In the genomic region with DNA sequence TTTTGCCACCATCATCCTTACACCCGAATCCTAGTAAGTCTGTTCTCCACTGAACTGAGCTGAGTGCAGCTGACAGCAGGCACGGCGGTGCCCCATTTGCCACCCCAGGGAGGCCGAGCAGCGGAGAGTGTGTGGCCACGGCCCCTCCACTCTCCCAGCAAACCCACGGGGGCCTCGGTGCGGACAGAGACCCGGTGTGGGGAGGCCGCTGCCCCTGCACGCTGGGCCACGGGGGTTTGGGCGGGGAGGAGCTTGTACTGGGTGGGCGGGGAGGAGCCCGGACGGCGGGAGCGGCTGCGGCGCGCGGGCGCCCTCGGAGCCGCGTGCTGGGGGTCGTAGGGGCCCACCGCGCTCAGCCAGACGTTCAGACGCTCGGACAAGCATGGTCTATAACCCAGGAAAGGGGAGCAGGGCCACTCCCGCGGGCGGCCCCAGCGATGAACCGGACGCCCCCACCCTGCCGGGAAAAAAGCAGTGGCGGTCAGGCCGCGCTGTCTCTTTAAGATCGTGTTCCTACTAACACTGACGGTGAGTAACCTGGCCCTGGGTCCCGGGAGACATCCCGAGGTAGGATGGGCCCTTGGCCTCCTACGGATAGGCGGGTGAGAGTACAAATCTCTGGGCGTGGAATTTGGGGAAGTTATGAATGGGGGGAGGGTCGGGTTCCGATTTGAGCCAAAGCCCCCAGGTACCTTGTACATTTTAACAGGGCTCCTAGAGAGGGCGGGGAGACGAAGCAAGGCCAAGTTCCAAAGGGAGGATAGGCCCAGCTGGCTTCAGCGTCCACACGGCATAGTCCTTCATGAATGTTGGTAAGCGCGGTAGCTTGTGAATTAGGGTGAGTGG, we compare ENCODE assay signal across 8 cellular contexts. TPM values are rescaled to one million over a fixed set of nuclear protein-coding genes. Genes with fewer than 3 reads are reported as not detected.
DNase-seq lines count a peak whose midpoint lies in the region; ATAC-seq and TF ChIP-seq lines count a peak whose summit lies in the region.

A gene with protein sequence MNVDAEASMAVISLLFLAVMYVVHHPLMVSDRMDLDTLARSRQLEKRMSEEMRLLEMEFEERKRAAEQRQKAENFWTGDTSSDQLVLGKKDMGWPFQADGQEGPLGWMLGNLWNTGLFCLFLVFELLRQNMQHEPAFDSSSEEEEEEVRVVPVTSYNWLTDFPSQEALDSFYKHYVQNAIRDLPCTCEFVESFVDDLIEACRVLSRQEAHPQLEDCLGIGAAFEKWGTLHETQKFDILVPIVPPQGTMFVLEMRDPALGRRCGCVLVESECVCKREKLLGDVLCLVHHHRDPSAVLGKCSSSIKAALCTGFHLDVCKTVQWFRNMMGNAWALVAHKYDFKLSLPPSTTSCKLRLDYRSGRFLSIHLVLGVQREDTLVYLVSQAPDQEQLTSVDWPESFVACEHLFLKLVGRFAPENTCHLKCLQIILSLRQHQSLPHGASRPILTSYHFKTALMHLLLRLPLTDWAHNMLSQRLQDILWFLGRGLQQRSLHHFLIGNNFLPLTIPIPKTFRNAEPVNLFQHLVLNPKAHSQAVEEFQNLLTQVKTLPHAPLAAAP (plus strand): TSS at position 280 of the 846 bp plus-strand sequence. CDS start 523 bp downstream, at position 803.

- CTCF ChIA-PET in AG04450 (lab: Charles Lee): interaction anchor here (0.7 kb wide), 1 partner anchor 58 kb away, joined by 3 read pairs; no protein-coding TSS in a partner anchor

- in situ Hi-C loops in GM18951 (cut with MboI; ENCODE audit: low sequenced_read_pairs, unreplicated experiment): no loop called here

- H3K4me3 Mint-ChIP-seq in T-helper 17 cell (peak within 1 kb of the TSS; percentile 96), type B pancreatic cell (peak within 1 kb of the TSS; percentile 94)

- H3K4me3 ChIP-seq in AG04450 (ENCODE audit: low read depth, low read length) (peak within 1 kb of the TSS; percentile 59), mucosa of stomach (ENCODE audit: low read length) (no peak within 1 kb of the TSS)

- H3K27me3 Mint-ChIP-seq in T-helper 17 cell: no peaks in the 10 kb centered on the region
- peaks cover 44% of the 10 kb centered on the region for H3K27me3 Mint-ChIP-seq in type B pancreatic cell

- H3K36me3 Mint-ChIP-seq in T-helper 17 cell (ENCODE audit: low read depth) (peaks cover 5% of the 10 kb centered on the region), type B pancreatic cell (peaks cover 11% of the 10 kb centered on the region)

- TF ChIP-seq CTCF in AG04450 (IDR thresholded peaks at IDR 0.05; ENCODE audit: low read depth, low read length) (no peak), type B pancreatic cell (conservative IDR thresholded peaks at IDR 0.05) (no peak)

- no peak for DNase-seq in AG04450 (ENCODE audit: low read depth, low spot score)
- DNase-seq in T-helper 17 cell: peak in 2 of 3 donors; percentile 30 to 39
- peak; percentile 57 for DNase-seq in ecto neural progenitor cell (ENCODE audit: low spot score)
- no peak for DNase-seq in type B pancreatic cell (ENCODE audit: extremely low spot score, unreplicated experiment)
- DNase-seq in NCI-H187 (lab: John Stamatoyannopoulos, UW): no peak
- DNase-seq in middle frontal gyrus (ENCODE audit: extremely low spot score, low spot score): no peak

- H3K4me1 Mint-ChIP-seq in T-helper 17 cell: peaks cover 41% of the 10 kb centered on the region
- peaks cover 15% of the 10 kb centered on the region for H3K4me1 Mint-ChIP-seq in type B pancreatic cell (ENCODE audit: unreplicated experiment)

- H3K27ac Mint-ChIP-seq in T-helper 17 cell: peak within 1 kb of the TSS; percentile 90
- peak within 1 kb of the TSS; percentile 70 for H3K27ac Mint-ChIP-seq in type B pancreatic cell

- H3K9me3 ChIP-seq in AG04450 (ENCODE audit: control insufficient read depth, insufficient read depth, low read length): no peaks in the 10 kb centered on the region; the same call in 1 of the 2 replicates
- H3K9me3 ChIP-seq in T-helper 17 cell (ENCODE audit: control insufficient read depth, low read length, poor library complexity, severe bottlenecking): no peaks in the 10 kb centered on the region
- no peaks in the 10 kb centered on the region for H3K9me3 ChIP-seq in mucosa of stomach (ENCODE audit: control insufficient read depth, low read length)

- POLR2A ChIA-PET in AG04450 (lab: Yijun Ruan, JAX): interaction anchor here (0.5 to 1.0 kb wide), 2 partner anchors 20 to 51 kb away, joined by 3 to 7 read pairs; partner anchors contain the start of gene SNRNP200

- no peaks in the 10 kb centered on the region for H3K9me3 Mint-ChIP-seq in type B pancreatic cell

- H3K27me3 ChIP-seq in AG04450 (ENCODE audit: control insufficient read depth, insufficient read depth, low read length) (peaks cover 7% of the 10 kb centered on the region), mucosa of stomach (ENCODE audit: control insufficient read depth, insufficient read depth, low read length) (peaks cover 55% of the 10 kb centered on the region)

- ATAC-seq in T-helper 17 cell: peak; percentile 17

- H3K36me3 ChIP-seq in mucosa of stomach (ENCODE audit: control insufficient read depth, insufficient read depth, low read length): no peaks in the 10 kb centered on the region

- H3K4me1 ChIP-seq in mucosa of stomach (ENCODE audit: control insufficient read depth, insufficient read depth, low read length): peaks cover 14% of the 10 kb centered on the region

- H3K9ac ChIP-seq in mucosa of stomach (ENCODE audit: low read length): peak within 1 kb of the TSS; percentile 60

- TF ChIP-seq POLR2A in GM18951 (IDR thresholded peaks at IDR 0.05; ENCODE audit: extremely low read depth, insufficient read depth, insufficient read length): peak; percentile 55

- no peak within 1 kb of the TSS for H3K27ac ChIP-seq in AG04450 (ENCODE audit: low read depth, low read length)

RNA-seq across cellular contexts. Expression of the gene that starts here (rescaled TPM):
- polyA plus RNA-seq in AG04450 (2011; rRNA removed): 3.4 and 3.7 TPM in 2 replicates
- 3.4 and 5.1 TPM in 2 replicates for polyA minus RNA-seq in AG04450 (2011; rRNA and poly(A)+ RNA removed)
- total RNA-seq in T-helper 17 cell (1 to 10 TPM; 6.6 to 9.9 TPM), type B pancreatic cell (ENCODE audit: low replicate concordance) (3.5 and 11.6 TPM in 2 replicates)

Comparison
In these comparisons a context has a peak if more than half of its experiments do, and no peak if none do; other contexts are left out.
1. DNase-seq: peak in T-helper 17 cell (2 of 3) and ecto neural progenitor cell (single experiment); none in AG04450 (single experiment), type B pancreatic cell (single experiment), NCI-H187 (0 of 2) and middle frontal gyrus (single experiment).